ENCODE assay signal across 1 cellular context in genomic region chr12:118500302-118500701, GRCh38.
TF ChIP-seq lines count a peak whose summit lies in the region.

No MANE protein-coding gene starts in this region.

TF ChIP-seq in HepG2, 621 proteins besides CTCF, POLR2A, EP300 and RAD21 (continued from another document):
- TF ChIP-seq FOXP4 (CRISPR knock-in tag; IDR thresholded peaks at IDR 0.05): no peak
- TF ChIP-seq CBX5 (CRISPR knock-in tag; IDR thresholded peaks at IDR 0.05; ENCODE audit: borderline replicate concordance): no peak
- no peak for TF ChIP-seq MXI1 (IDR thresholded peaks at IDR 0.05; ENCODE audit: borderline replicate concordance, low read depth, low read length)
- TF ChIP-seq ATM (IDR thresholded peaks at IDR 0.05; ENCODE audit: borderline replicate concordance): no peak
- TF ChIP-seq MAFF (IDR thresholded peaks at IDR 0.05; ENCODE audit: low read depth, low read length): no peak
- no peak for TF ChIP-seq GATAD2A (CRISPR knock-in tag; IDR thresholded peaks at IDR 0.05)
TF ChIP-seq in HepG2: peak in this region for 0.
